ENCODE assay signal across 8 cellular contexts in genomic region chr21:44303490-44303981, GRCh38. TPM values are rescaled to one million over a fixed set of nuclear protein-coding genes. Genes with fewer than 3 reads are reported as not detected.
A peak's percentile ranks its signal among the peaks of the same experiment; 100 is the strongest.
DNase-seq lines count a peak whose midpoint lies in the region; ATAC-seq, FAIRE-seq and TF ChIP-seq lines count a peak whose summit lies in the region.
"Had no signal": no experiment of that assay in that cellular context is flagged by ENCODE, and none has a peak within 500 bp of the region (broad histone marks: within the 10 kb centered on the region; RNA-seq: fewer than 3 reads in every experiment).

No MANE protein-coding gene starts in this region.

- H3K4me3 Mint-ChIP-seq in brain: peak overlapping the region; percentile 72 to 90 (median 75)

- DNase-seq in NCI-H82 treated with DMSO at 0.1 percent for 48 hours (lab: John Stamatoyannopoulos, UW; ENCODE audit: unreplicated experiment): peak; percentile 29
- peak; percentile 92 for DNase-seq in renal cortical epithelial cell (ENCODE audit: low read depth)
- no peak for DNase-seq in H54 (ENCODE audit: insufficient read length, low spot score)
- DNase-seq: NCI-H146; stimulated activated CD4-positive, alpha-beta T cell treated with anti-CD3 and anti-CD28 coated beads, Interleukin-4, amount 100 ng/mL, for 4 hours had no signal

- peaks cover 75% of the 10 kb centered on the region for H3K4me1 Mint-ChIP-seq in brain

- peaks cover 0 to 2% (median 0%) of the 10 kb centered on the region in 5 experiments for H3K9me3 Mint-ChIP-seq in brain

- TF ChIP-seq CTCF in brain (conservative IDR thresholded peaks at IDR 0.05): no peak

- TF ChIP-seq POLR2A in H54 (IDR thresholded peaks at IDR 0.05; ENCODE audit: low read depth, low read length): no peak

- peak overlapping the region; percentile 73 to 98 (median 90) for H3K27ac Mint-ChIP-seq in brain

- peaks cover 5% of the 10 kb centered on the region for H3K27me3 Mint-ChIP-seq in brain

- ATAC-seq in HG03108 (IDR thresholded peaks at IDR 0.05; ENCODE audit: unreplicated experiment): no peak
- ATAC-seq: SK-N-SH treated with all-trans-retinoic acid at 6 μM for 48 hours had no signal

- peaks cover 5% of the 10 kb centered on the region for H3K36me3 Mint-ChIP-seq in brain

- no peak for FAIRE-seq in H54 (lab: Jason Lieb, UNC)

RNA-seq across cellular contexts. Expression of gene PFKL, which starts 3.7 kb away (rescaled TPM):
- polyA plus RNA-seq in brain (ENCODE audit: insufficient read depth, low read depth, low replicate concordance): 149 TPM
- total RNA-seq in renal cortical epithelial cell: 173 and 250 TPM in 2 replicates

RNA-seq across cellular contexts. Expression of gene AIRE, which starts 17.9 kb away (rescaled TPM):
- polyA plus RNA-seq in brain (ENCODE audit: insufficient read depth, low read depth, low replicate concordance): not detected
- total RNA-seq in renal cortical epithelial cell: not detected in 2 replicates

RNA-seq across cellular contexts. Expression of gene CFAP410, which starts 35.7 kb away (rescaled TPM):
- polyA plus RNA-seq in brain (ENCODE audit: insufficient read depth, low read depth, low replicate concordance): 38.3 TPM
- 7.6 and 13.0 TPM in 2 replicates for total RNA-seq in renal cortical epithelial cell

RNA-seq across cellular contexts. Expression of gene DNMT3L, which starts 41.8 kb away (rescaled TPM):
- not detected for polyA plus RNA-seq in brain (ENCODE audit: insufficient read depth, low read depth, low replicate concordance)
- total RNA-seq in renal cortical epithelial cell: not detected in 2 replicates

RNA-seq across cellular contexts. Expression of gene TRPM2, which starts 49.9 kb away (rescaled TPM):
- 8.1 TPM for polyA plus RNA-seq in brain (ENCODE audit: insufficient read depth, low read depth, low replicate concordance)
- 0.52 and 1.4 TPM in 2 replicates for total RNA-seq in renal cortical epithelial cell
